In genomic region chr11:3796796-3797328, GRCh38 we compare ENCODE assay signal across 8 cellular contexts. TPM values are rescaled to one million over a fixed set of nuclear protein-coding genes. Genes with fewer than 3 reads are reported as not detected.
DNase-seq lines count a peak whose midpoint lies in the region; ATAC-seq, FAIRE-seq and TF ChIP-seq lines count a peak whose summit lies in the region.

No MANE protein-coding gene starts in this region.

- H3K36me3 ChIP-seq in NT2/D1 (ENCODE audit: insufficient read depth, insufficient read length, low read length) (peaks cover 44% of the 10 kb centered on the region), H1 (ENCODE audit: control insufficient read depth in 2 of 4, insufficient read depth in 4 of 4, low read length in 3 of 4) (peaks cover 0 to 19% (median 11%) of the 10 kb centered on the region in 4 experiments; a peak in 6 of 8 replicates)

- peaks cover 6% of the 10 kb centered on the region; the same call in 1 of the 2 replicates for H3K79me1 ChIP-seq in H1 (ENCODE audit: low read depth, low read length)

- H3K36me3 Mint-ChIP-seq in activated CD4-positive, alpha-beta T cell treated with anti-CD3 and anti-CD28 coated beads for 36 hours (ENCODE audit: low read depth) = peaks cover 41% of the 10 kb centered on the region
- H3K36me3 Mint-ChIP-seq in natural killer cell = no peaks in the 10 kb centered on the region

- H3K4me1 Mint-ChIP-seq in activated CD4-positive, alpha-beta T cell treated with anti-CD3 and anti-CD28 coated beads for 36 hours = peaks cover 42% of the 10 kb centered on the region
- H3K4me1 Mint-ChIP-seq in natural killer cell = peaks cover 34 to 37% of the 10 kb centered on the region in 2 donors

- H3K79me2 ChIP-seq in H1 (ENCODE audit: control insufficient read depth in 1 of 2, insufficient read depth in 2 of 2, low read length in 2 of 2) = peaks cover 35 to 54% of the 10 kb centered on the region in 2 experiments

- peaks cover 7% of the 10 kb centered on the region for H3K23me2 ChIP-seq in H1 (ENCODE audit: low read depth, low read length)

- no peak overlapping the region for H4K5ac ChIP-seq in H1 (ENCODE audit: insufficient read length, low read depth, low read length)

- H3K4me1 ChIP-seq in NT2/D1 (ENCODE audit: insufficient read depth, insufficient read length) (no peaks in the 10 kb centered on the region), H1 (replicated peaks in 1 of 4; ENCODE audit: control insufficient read depth in 3 of 4, insufficient read depth in 4 of 4, low read length in 3 of 4) (peaks cover 0 to 5% (median 2%) of the 10 kb centered on the region in 4 experiments; a peak in 1 of 7 replicates)

- 3% methylated on average over 16 of the region's 26 CpGs; no CpG with 5 or more reads in 1 of the 2 experiments for WGBS in H1 (ENCODE audit: extremely low coverage in 1 of 2, insufficient coverage in 1 of 2, insufficient read length in 1 of 2, insufficient replicate concordance in 2 of 2, low coverage in 1 of 2, low lambda C conversion rate in 2 of 2, missing lambda C conversion rate in 1 of 2), 2 experiments

- peak overlapping the region; percentile 88 for H3K27ac ChIP-seq in H1 (ENCODE audit: low read depth, low read length)

- no peak overlapping the region for H2BK20ac ChIP-seq in H1 (ENCODE audit: low read length)

- no peak for TF ChIP-seq EP300 in H1 (IDR thresholded peaks at IDR 0.05; ENCODE audit: borderline replicate concordance in 1 of 2, low read depth in 2 of 2, low read length in 2 of 2)

- peak overlapping the region; percentile 84 to 86 for H3K4me2 ChIP-seq in H1 (ENCODE audit: insufficient read depth in 1 of 2, low read depth in 2 of 2, low read length in 2 of 2)

- H3K9me3 ChIP-seq in NT2/D1 (ENCODE audit: insufficient read depth, low read length) (no peaks in the 10 kb centered on the region), H1 (ENCODE audit: insufficient read depth in 2 of 2, low read depth in 1 of 2, low read length in 1 of 2) (no peaks in the 10 kb centered on the region)

- H3K14ac ChIP-seq in H1 (ENCODE audit: insufficient read length) = no peak overlapping the region

- H4K20me1 ChIP-seq in H1 (replicated peaks in 1 of 2; ENCODE audit: control insufficient read depth in 1 of 2, insufficient read depth in 2 of 2, low read length in 2 of 2) = peaks cover 13 to 18% of the 10 kb centered on the region in 2 experiments

- H3K18ac ChIP-seq in H1 (ENCODE audit: extremely low read depth, low read length) = peak overlapping the region; percentile 65; the same call in 1 of the 2 replicates

- POLR2A ChIA-PET in activated CD4-positive, alpha-beta T cell treated with anti-CD3 and anti-CD28 coated beads for 36 hours (lab: Charles Lee) = interaction anchor here (1.2 to 1.4 kb wide), 2 partner anchors 22 to 44 kb away, joined by 3 to 5 read pairs; partner anchors contain the start of gene RHOG
- POLR2A ChIA-PET in H1 (lab: Charles Lee; ENCODE audit: partially characterized antibody) = interaction anchor here (0.8 to 4.0 kb wide), 7 partner anchors 9 to 41 kb away, joined by 3 to 18 read pairs (median 4); partner anchors contain the start of gene PGAP2

- H2BK5ac ChIP-seq in H1 (ENCODE audit: low read depth, low read length) = 0 out of 2 replicates have a peak overlapping the region, but pooled peaks have one; percentile 66

- H3K23ac ChIP-seq in H1 (ENCODE audit: insufficient read length) = no peak overlapping the region

- H3K27ac Mint-ChIP-seq in activated CD4-positive, alpha-beta T cell treated with anti-CD3 and anti-CD28 coated beads for 36 hours = peak overlapping the region; percentile 100
- H3K27ac Mint-ChIP-seq in natural killer cell = peak overlapping the region; percentile 97 to 99

- no peak for TF ChIP-seq POLR2A in H1 (IDR thresholded peaks at IDR 0.05; ENCODE audit: control extremely low read depth in 1 of 2, low read depth in 2 of 2, low read length in 2 of 2)

- CTCF ChIA-PET in activated CD4-positive, alpha-beta T cell treated with anti-CD3 and anti-CD28 coated beads for 36 hours (lab: Charles Lee) = interaction anchor here (0.8 to 3.5 kb wide), 4 partner anchors 12 to 276 kb away, joined by 3 to 33 read pairs (median 8); partner anchors contain the start of gene PGAP2
- CTCF ChIA-PET in H1 (lab: Charles Lee; ENCODE audit: partially characterized antibody) = interaction anchor here (7.8 kb wide), 1 partner anchor 12 kb away, joined by 81 read pairs; the partner anchor contains the start of gene PGAP2

- no peak overlapping the region for H2BK120ac ChIP-seq in H1 (replicated peaks; ENCODE audit: low read depth, low read length)

- TF ChIP-seq RAD21 in H1 (IDR thresholded peaks at IDR 0.05 in 1 of 2, conservative IDR thresholded peaks at IDR 0.05 in 1 of 2; ENCODE audit: low read depth in 2 of 2, low read length in 2 of 2) = no peak

- intact Hi-C loops in activated CD4-positive, alpha-beta T cell treated with anti-CD3 and anti-CD28 coated beads for 36 hours (cut with DNase I, micrococcal nuclease) = loop anchor here (1.0 to 5.0 kb wide), 9 partner anchors 11 to 740 kb away; partner anchors contain the start of genes PGAP2 (in 2 of the 2), CARS1 (in 1 of the 2), RRM1 (in 1 of the 2) and STIM1 (in 1 of the 2)
- intact Hi-C loops in natural killer cell (cut with micrococcal nuclease) = loop anchor here (1.0 kb wide), 2 partner anchors 11 to 44 kb away; partner anchors contain the start of gene PGAP2

- H3K9ac ChIP-seq in NT2/D1 (ENCODE audit: insufficient read length, low read depth) (peak overlapping the region; percentile 99), H1 (replicated peaks in 1 of 4; ENCODE audit: extremely low read depth in 1 of 4, low read depth in 3 of 4, low read length in 3 of 4) (peak overlapping the region; percentile 68 to 89 (median 86))

- peak; percentile 25 for ATAC-seq in activated CD4-positive, alpha-beta T cell treated with anti-CD3 and anti-CD28 coated beads for 36 hours
- ATAC-seq in HG02885 (IDR thresholded peaks at IDR 0.05; ENCODE audit: poor library complexity, unreplicated experiment) = peak; percentile 31
- ATAC-seq in natural killer cell = peak; percentile 39 to 63 (median 40)

- H3K4me3 ChIP-seq in NT2/D1 (ENCODE audit: insufficient read length, low read depth) (peak overlapping the region; percentile 81), H1 (ENCODE audit: extremely low read depth in 1 of 4, insufficient read depth in 2 of 4, low read depth in 3 of 4, low read length in 4 of 4) (peak overlapping the region; percentile 83 to 95 (median 93))

- no peaks in the 10 kb centered on the region for H3K9me3 Mint-ChIP-seq in activated CD4-positive, alpha-beta T cell treated with anti-CD3 and anti-CD28 coated beads for 36 hours (ENCODE audit: low read depth)
- H3K9me3 Mint-ChIP-seq in natural killer cell = peaks cover 0 to 3% of the 10 kb centered on the region in 2 donors

- no peak overlapping the region for H2AK5ac ChIP-seq in H1 (ENCODE audit: low read depth, low read length)

- FAIRE-seq in H1 (lab: Jason Lieb, UNC) = no peak

- no peak overlapping the region for H2BK12ac ChIP-seq in H1 (ENCODE audit: low read depth, low read length)

- no peaks in the 10 kb centered on the region for H3K27me3 Mint-ChIP-seq in activated CD4-positive, alpha-beta T cell treated with anti-CD3 and anti-CD28 coated beads for 36 hours
- no peaks in the 10 kb centered on the region for H3K27me3 Mint-ChIP-seq in natural killer cell (ENCODE audit: low read depth in 2 of 2)

- H3K4me3 Mint-ChIP-seq in activated CD4-positive, alpha-beta T cell treated with anti-CD3 and anti-CD28 coated beads for 36 hours = peak overlapping the region; percentile 99
- H3K4me3 Mint-ChIP-seq in natural killer cell = peak overlapping the region; percentile 96

- no peak overlapping the region for H4K91ac ChIP-seq in H1 (replicated peaks; ENCODE audit: insufficient read length, low read length)

- peak overlapping the region; percentile 96; the same call in 1 of the 2 replicates for H4K8ac ChIP-seq in H1 (ENCODE audit: extremely low read depth, insufficient read depth, low read length)

- TF ChIP-seq CTCF in H1 (IDR thresholded peaks at IDR 0.05; ENCODE audit: control extremely low read depth in 1 of 3, insufficient read depth in 1 of 3, low read depth in 1 of 3, low read length in 3 of 3) (no peak), natural killer cell (IDR thresholded peaks at IDR 0.05) (no peak)

- peak overlapping the region; percentile 55 for H3K4ac ChIP-seq in H1 (replicated peaks; ENCODE audit: insufficient read length, low read depth, low read length)

- no peaks in the 10 kb centered on the region for H3K27me3 ChIP-seq in NT2/D1 (ENCODE audit: insufficient read depth, insufficient read length)
- no peaks in the 10 kb centered on the region for H3K27me3 ChIP-seq in H1 (replicated peaks in 1 of 4; ENCODE audit: control insufficient read depth in 3 of 4, extremely low read depth in 1 of 4, insufficient read depth in 3 of 4, low read length in 3 of 4)

- H2BK15ac ChIP-seq in H1 (ENCODE audit: low read length) = no peak overlapping the region

- no peak overlapping the region for H2AFZ ChIP-seq in H1 (ENCODE audit: low read length)

- no peak for DNase-seq in activated CD4-positive, alpha-beta T cell treated with anti-CD3 and anti-CD28 coated beads for 36 hours
- DNase-seq in activated CD4-positive, alpha-beta T cell treated with anti-CD3 and anti-CD28 coated beads for 48 hours = no peak
- DNase-seq in NT2/D1 (ENCODE audit: low read depth, low spot score) (no peak), H1 (ENCODE audit: low read depth in 1 of 2, low spot score in 2 of 2) (no peak), natural killer cell (no peak), GM03348 (ENCODE audit: low spot score) (no peak), NCI-H187 (lab: John Stamatoyannopoulos, UW) (no peak)

- peak overlapping the region; percentile 89 for H3K56ac ChIP-seq in H1 (replicated peaks; ENCODE audit: insufficient read length, low read depth, low read length)

RNA-seq across cellular contexts. Expression of gene NUP98, which starts 0.5 kb away (rescaled TPM):
- 100 to 1,000 TPM in 1 of 2 experiments, 10 to 100 TPM in 1; 96.0 to 134 TPM for total RNA-seq in activated CD4-positive, alpha-beta T cell treated with anti-CD3 and anti-CD28 coated beads for 36 hours
- 98.6 and 105 TPM in 2 replicates for total RNA-seq in H1 (2021; fragmentation: NEBNext Ultra II Directional; extraction: Animal tissue kit (Norgen Biotek cat#: 25700))
- 243 and 261 TPM in 2 replicates for polyA plus RNA-seq in H1 (2011; rRNA removed)
- 159 TPM for polyA plus RNA-seq in H1 (2011; cell fraction: cytosol; rRNA removed)
- 309 TPM for polyA plus RNA-seq in H1 (2011; cell fraction: nucleus; rRNA removed)
- 49.4 to 93.4 TPM (median 84.2 TPM) in 4 replicates for polyA plus RNA-seq in H1 (2012, experiment 1 of 2)
- polyA plus RNA-seq in H1 (2012, experiment 2 of 2) = 12.2 TPM
- 75.9 TPM for polyA plus RNA-seq in H1 (2013, experiment 1 of 2)
- polyA plus RNA-seq in H1 (2013, experiment 2 of 2) = 67.4 TPM
- polyA minus RNA-seq in H1 (2011; rRNA and poly(A)+ RNA removed) = 379 and 432 TPM in 2 replicates
- 119 TPM for polyA minus RNA-seq in H1 (2011; cell fraction: cytosol; rRNA and poly(A)+ RNA removed)
- polyA minus RNA-seq in H1 (2011; cell fraction: nucleus; rRNA and poly(A)+ RNA removed) = 161 TPM
- total RNA-seq in natural killer cell = 100 to 1,000 TPM in 1 of 3 donors, 10 to 100 TPM in 2; 88.5 to 103 (median 92.8) TPM

RNA-seq across cellular contexts. Expression of gene PGAP2, which starts 11.5 kb away (rescaled TPM):
- total RNA-seq in activated CD4-positive, alpha-beta T cell treated with anti-CD3 and anti-CD28 coated beads for 36 hours = 10 to 100 TPM; 33.6 to 39.2 TPM
- 56.0 and 56.5 TPM in 2 replicates for total RNA-seq in H1 (2021; fragmentation: NEBNext Ultra II Directional; extraction: Animal tissue kit (Norgen Biotek cat#: 25700))
- polyA plus RNA-seq in H1 (2011; rRNA removed) = 106 and 111 TPM in 2 replicates
- 68.7 TPM for polyA plus RNA-seq in H1 (2011; cell fraction: cytosol; rRNA removed)
- polyA plus RNA-seq in H1 (2011; cell fraction: nucleus; rRNA removed) = 103 TPM
- polyA plus RNA-seq in H1 (2012, experiment 1 of 2) = 53.7 to 85.1 TPM (median 73.2 TPM) in 4 replicates
- 79.9 TPM for polyA plus RNA-seq in H1 (2012, experiment 2 of 2)
- polyA plus RNA-seq in H1 (2013, experiment 1 of 2) = 63.9 TPM
- 71.3 TPM for polyA plus RNA-seq in H1 (2013, experiment 2 of 2)
- 82.7 and 110 TPM in 2 replicates for polyA minus RNA-seq in H1 (2011; rRNA and poly(A)+ RNA removed)
- polyA minus RNA-seq in H1 (2011; cell fraction: cytosol; rRNA and poly(A)+ RNA removed) = 38.8 TPM
- polyA minus RNA-seq in H1 (2011; cell fraction: nucleus; rRNA and poly(A)+ RNA removed) = 46.2 TPM
- total RNA-seq in natural killer cell = 10 to 100 TPM in 1 of 3 donors, 1 to 10 TPM in 2; 9.5 to 17.5 (median 9.8) TPM

RNA-seq across cellular contexts. Expression of gene RHOG, which starts 43.9 kb away (rescaled TPM):
- total RNA-seq in activated CD4-positive, alpha-beta T cell treated with anti-CD3 and anti-CD28 coated beads for 36 hours = 100 to 1,000 TPM; 157 to 180 TPM
- total RNA-seq in H1 (2021; fragmentation: NEBNext Ultra II Directional; extraction: Animal tissue kit (Norgen Biotek cat#: 25700)) = 28.3 and 31.2 TPM in 2 replicates
- 69.6 and 79.8 TPM in 2 replicates for polyA plus RNA-seq in H1 (2011; rRNA removed)
- polyA plus RNA-seq in H1 (2011; cell fraction: cytosol; rRNA removed) = 44.6 TPM
- 50.4 TPM for polyA plus RNA-seq in H1 (2011; cell fraction: nucleus; rRNA removed)
- polyA plus RNA-seq in H1 (2012, experiment 1 of 2) = 34.2 to 46.4 TPM (median 43.0 TPM) in 4 replicates
- polyA plus RNA-seq in H1 (2012, experiment 2 of 2) = 48.4 TPM
- polyA plus RNA-seq in H1 (2013, experiment 1 of 2) = 31.2 TPM
- polyA plus RNA-seq in H1 (2013, experiment 2 of 2) = 28.8 TPM
- polyA minus RNA-seq in H1 (2011; rRNA and poly(A)+ RNA removed) = 46.8 and 68.7 TPM in 2 replicates
- polyA minus RNA-seq in H1 (2011; cell fraction: cytosol; rRNA and poly(A)+ RNA removed) = 34.2 TPM
- 31.7 TPM for polyA minus RNA-seq in H1 (2011; cell fraction: nucleus; rRNA and poly(A)+ RNA removed)
- total RNA-seq in natural killer cell = 100 to 1,000 TPM; 114 to 145 (median 137) TPM

RNA-seq across cellular contexts. Expression of gene STIM1, which starts 58.6 kb away (rescaled TPM):
- total RNA-seq in activated CD4-positive, alpha-beta T cell treated with anti-CD3 and anti-CD28 coated beads for 36 hours = 10 to 100 TPM; 60.0 to 62.6 TPM
- total RNA-seq in H1 (2021; fragmentation: NEBNext Ultra II Directional; extraction: Animal tissue kit (Norgen Biotek cat#: 25700)) = 11.6 and 12.2 TPM in 2 replicates
- polyA plus RNA-seq in H1 (2011; rRNA removed) = 11.1 and 17.9 TPM in 2 replicates
- polyA plus RNA-seq in H1 (2011; cell fraction: cytosol; rRNA removed) = 14.4 TPM
- polyA plus RNA-seq in H1 (2011; cell fraction: nucleus; rRNA removed) = 21.5 TPM
- polyA plus RNA-seq in H1 (2012, experiment 1 of 2) = 10.1 to 17.7 TPM (median 14.6 TPM) in 4 replicates
- 10.8 TPM for polyA plus RNA-seq in H1 (2012, experiment 2 of 2)
- 11.3 TPM for polyA plus RNA-seq in H1 (2013, experiment 1 of 2)
- polyA plus RNA-seq in H1 (2013, experiment 2 of 2) = 12.8 TPM
- polyA minus RNA-seq in H1 (2011; rRNA and poly(A)+ RNA removed) = 36.5 and 60.1 TPM in 2 replicates
- polyA minus RNA-seq in H1 (2011; cell fraction: cytosol; rRNA and poly(A)+ RNA removed) = 14.2 TPM
- polyA minus RNA-seq in H1 (2011; cell fraction: nucleus; rRNA and poly(A)+ RNA removed) = 18.3 TPM
- total RNA-seq in natural killer cell = 100 to 1,000 TPM; 171 to 187 (median 175) TPM
